In the genomic region with DNA sequence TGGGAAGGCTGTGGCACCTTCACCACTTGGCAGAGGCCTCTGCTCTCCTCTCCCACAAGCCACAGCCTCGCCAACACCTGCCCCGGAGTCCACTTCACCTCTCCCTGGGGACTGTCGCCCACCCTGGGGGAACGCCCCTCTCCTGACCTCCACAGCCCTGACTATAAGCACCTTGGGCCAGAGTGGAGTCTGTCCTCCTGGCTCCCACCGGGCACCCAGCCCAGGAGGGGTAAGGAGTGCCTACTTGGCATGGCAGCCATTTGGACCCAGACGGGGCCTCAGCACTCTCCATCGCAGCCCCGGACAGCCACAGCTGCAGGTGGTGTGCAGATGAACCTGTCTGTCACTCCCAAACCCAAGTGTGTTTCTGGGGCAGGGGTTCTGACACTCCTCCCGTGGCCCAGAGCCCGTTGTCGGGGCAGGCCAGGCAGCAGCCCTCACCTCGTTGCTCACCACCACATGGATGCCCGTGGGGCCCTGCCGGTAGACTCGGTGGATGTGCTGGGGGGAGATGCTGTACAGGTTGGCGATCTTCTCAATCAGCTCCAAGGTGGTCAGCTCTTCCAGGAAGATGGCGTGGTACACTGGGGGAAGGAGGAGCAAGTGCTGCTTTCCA, we compare ENCODE assay signal across 14 cellular contexts. TPM values are rescaled to one million over a fixed set of nuclear protein-coding genes. Genes with fewer than 3 reads are reported as not detected.
DNase-seq lines count a peak whose midpoint lies in the region; ATAC-seq and TF ChIP-seq lines count a peak whose summit lies in the region.
"Had no signal": no experiment of that assay in that cellular context is flagged by ENCODE, and none has a peak within 500 bp of the region (broad histone marks: within the 10 kb centered on the region; RNA-seq: fewer than 3 reads in every experiment).

No MANE protein-coding gene starts in this region.

- no peak overlapping the region for H3K27ac Mint-ChIP-seq in chondrocyte (ENCODE audit: unreplicated experiment)
- H3K27ac Mint-ChIP-seq: B cell; CD4-positive, alpha-beta T cell had no signal

- H3K27me3 ChIP-seq in neuronal stem cell (ENCODE audit: control insufficient read depth in 3 of 3, insufficient read depth in 3 of 3, low read depth in 1 of 3, low read length in 3 of 3), result peaks cover 0 to 8% (median 0%) of the 10 kb centered on the region in 3 experiments
- H3K27me3 ChIP-seq in thyroid gland, result no peaks in the 10 kb centered on the region
- no peaks in the 10 kb centered on the region for H3K27me3 ChIP-seq in right cardiac atrium (ENCODE audit: control insufficient read depth, insufficient read depth)

- no peaks in the 10 kb centered on the region for H3K4me1 Mint-ChIP-seq in chondrocyte (ENCODE audit: low read depth)
- H3K4me1 Mint-ChIP-seq: B cell had no signal

- H3K36me3 ChIP-seq in neuronal stem cell (replicated peaks in 1 of 2; ENCODE audit: control insufficient read depth in 2 of 2, insufficient read depth in 2 of 2, low read length in 2 of 2) (no peaks in the 10 kb centered on the region), thyroid gland (peaks cover 38 to 54% of the 10 kb centered on the region in 2 donors)

- H3K4me3 ChIP-seq in neuronal stem cell (ENCODE audit: low read length in 2 of 2), result no peak overlapping the region
- no peak overlapping the region for H3K4me3 ChIP-seq in thyroid gland (replicated peaks in 1 of 3)
- no peak overlapping the region for H3K4me3 ChIP-seq in right cardiac atrium (ENCODE audit: low read length)
- H3K4me3 ChIP-seq: GM12878, GM23248 had no signal

- no peak overlapping the region for H2BK15ac ChIP-seq in neuronal stem cell (ENCODE audit: low read length)

- peak overlapping the region; percentile 31 for H2AK5ac ChIP-seq in neuronal stem cell (ENCODE audit: low read depth, low read length)

- H2BK5ac ChIP-seq in neuronal stem cell (ENCODE audit: low read length), result no peak overlapping the region

- peak overlapping the region; percentile 94 for H3K14ac ChIP-seq in neuronal stem cell (ENCODE audit: low read length)

- H3K79me1 ChIP-seq in neuronal stem cell (ENCODE audit: low read depth, low read length), result no peaks in the 10 kb centered on the region

- no peak overlapping the region for H2BK12ac ChIP-seq in neuronal stem cell (ENCODE audit: low read length)

- no peak overlapping the region for H3K4ac ChIP-seq in neuronal stem cell (ENCODE audit: low read length)

- no peak overlapping the region for H3K23ac ChIP-seq in neuronal stem cell (ENCODE audit: low read depth, low read length, poor library complexity)

- no peak overlapping the region for H2BK120ac ChIP-seq in neuronal stem cell (ENCODE audit: low read depth, low read length)

- no peak for TF ChIP-seq POLR2A in thyroid gland (IDR thresholded peaks at IDR 0.05)

- H4K91ac ChIP-seq in neuronal stem cell (ENCODE audit: low read depth, low read length, poor library complexity), result no peak overlapping the region

- no peaks in the 10 kb centered on the region for H3K9me3 Mint-ChIP-seq in chondrocyte (ENCODE audit: low read depth)
- H3K9me3 Mint-ChIP-seq: CD4-positive, alpha-beta T cell had no signal

- no peak overlapping the region for H3K4me2 ChIP-seq in neuronal stem cell (ENCODE audit: insufficient read depth, low read length, poor library complexity, severe bottlenecking)

- H3K27me3 Mint-ChIP-seq in chondrocyte (ENCODE audit: low read depth), result peaks cover 24% of the 10 kb centered on the region
- H3K27me3 Mint-ChIP-seq: B cell; CD4-positive, alpha-beta T cell had no signal

- H3K9me3 ChIP-seq in neuronal stem cell (replicated peaks in 1 of 2; ENCODE audit: control insufficient read depth in 2 of 2, insufficient read depth in 1 of 2, low read depth in 1 of 2, low read length in 2 of 2) (no peaks in the 10 kb centered on the region), thyroid gland (no peaks in the 10 kb centered on the region), right cardiac atrium (ENCODE audit: control insufficient read depth, low read length) (no peaks in the 10 kb centered on the region)

- no peaks in the 10 kb centered on the region for H3K36me3 Mint-ChIP-seq in chondrocyte (ENCODE audit: low read depth)

- DNase-seq in activated effector memory CD4-positive, alpha-beta T cell treated with anti-CD3 and anti-CD28 coated beads, Interleukin-2, amount 50 U/mL, for 16 hours, result peak; percentile 53
- no peak for DNase-seq in activated effector memory CD4-positive, alpha-beta T cell treated with Interleukin-2 at 50 U/mL for 16 hours
- DNase-seq in chondrocyte (ENCODE audit: low spot score) (peak; percentile 76), neuronal stem cell (ENCODE audit: low spot score) (no peak), thyroid gland (no peak), KBM-7 (no peak), right cardiac atrium (no peak)
- DNase-seq: C1 segment of cervical spinal cord; CD4-positive, alpha-beta T cell; DMS79; GM23248 had no signal

- H3K9ac ChIP-seq in neuronal stem cell (ENCODE audit: low read depth, low read length, poor library complexity), result no peak overlapping the region
- H3K9ac ChIP-seq: GM23248 had no signal

- H3K4me3 Mint-ChIP-seq in chondrocyte (ENCODE audit: unreplicated experiment), result no peak overlapping the region
- H3K4me3 Mint-ChIP-seq: B cell; CD4-positive, alpha-beta T cell had no signal

- H3K18ac ChIP-seq in neuronal stem cell (ENCODE audit: low read length), result peak overlapping the region; percentile 61

- intact Hi-C loops in thyroid gland (cut with DNase I), result loop anchor here (10.0 kb wide), 1 partner anchor 53 kb away; a partner anchor contains a TSS
- intact Hi-C loops in right cardiac atrium (cut with DNase I), result no loop called here

- no peak overlapping the region for H2AFZ ChIP-seq in neuronal stem cell (ENCODE audit: low read length)
- H2AFZ ChIP-seq: GM23248 had no signal

- no CpG with 5 or more reads among the region's 17 CpGs for WGBS in neuronal stem cell (ENCODE audit: extremely low coverage in 2 of 2, insufficient read length in 2 of 2, insufficient replicate concordance in 1 of 2), 2 donors
- WGBS in thyroid gland, 2 donors, result 80 to 81% methylated on average over 10 to 17 of the region's 17 CpGs
- WGBS in right cardiac atrium, result 86% methylated on average over 17 of the region's 17 CpGs

- no peak for ATAC-seq in HG02763 (IDR thresholded peaks at IDR 0.05; ENCODE audit: unreplicated experiment)
- no peak for ATAC-seq in right cardiac atrium
- ATAC-seq: GM12878 had no signal

- no peak overlapping the region for H4K8ac ChIP-seq in neuronal stem cell (ENCODE audit: low read depth, low read length)

- in situ Hi-C loops in KBM-7 (cut with MboI; ENCODE audit: low pct_unique_long_range_greater_than_20kb, low sequenced_read_pairs), result no loop called here

- H3K4me1 ChIP-seq in neuronal stem cell (ENCODE audit: control insufficient read depth in 2 of 2, insufficient read depth in 1 of 2, low read depth in 1 of 2, low read length in 2 of 2) (peaks cover 0 to 6% of the 10 kb centered on the region in 2 donors), thyroid gland (peaks cover 48 to 50% of the 10 kb centered on the region in 2 donors), right cardiac atrium (ENCODE audit: control insufficient read depth, insufficient read depth, low read length) (no peaks in the 10 kb centered on the region)

- H3K27ac ChIP-seq in neuronal stem cell (replicated peaks; ENCODE audit: low read length), result no peak overlapping the region
- peak overlapping the region; percentile 81 to 96 (median 86) for H3K27ac ChIP-seq in thyroid gland
- no peak overlapping the region for H3K27ac ChIP-seq in right cardiac atrium (ENCODE audit: low read length)
- H3K27ac ChIP-seq: GM23248 had no signal

- TF ChIP-seq CTCF in chondrocyte (IDR thresholded peaks at IDR 0.05) (no peak), thyroid gland (IDR thresholded peaks at IDR 0.05) (no peak)

RNA-seq across cellular contexts. Expression of a gene that starts 53.5 kb away (rescaled TPM):
- 0.02 TPM in 1 of 3 replicates, not detected in the others for total RNA-seq in chondrocyte
- 0.01 TPM for polyA plus RNA-seq in neuronal stem cell (2013, experiment 1 of 2)
- 0.03 TPM for polyA plus RNA-seq in neuronal stem cell (2013, experiment 2 of 2)
- 100 to 1,000 TPM in 3 of 4 donors, 10 to 100 TPM in 1; 97.4 to 188 (median 146) TPM for total RNA-seq in thyroid gland
- total RNA-seq in right cardiac atrium, result under 1 TPM; 0.11 to 0.88 (median 0.51) TPM
- polyA plus RNA-seq in right cardiac atrium, result 0.38 TPM
- total RNA-seq: B cell, GM23248 had no signal
- polyA plus RNA-seq: GM23248 had no signal

Comparison
In these comparisons a context has a peak if more than half of its experiments do, and no peak if none do; other contexts are left out.
1. DNase-seq: peak in activated effector memory CD4-positive, alpha-beta T cell treated with anti-CD3 and anti-CD28 coated beads, Interleukin-2, amount 50 U/mL, for 16 hours (single experiment) and chondrocyte (single experiment); none in activated effector memory CD4-positive, alpha-beta T cell treated with Interleukin-2 at 50 U/mL for 16 hours (single experiment), neuronal stem cell (single experiment), thyroid gland (0 of 2), KBM-7 (single experiment) and right cardiac atrium (0 of 3).
2. H3K27ac ChIP-seq: peak in thyroid gland (3 of 3); none in neuronal stem cell (single experiment) and right cardiac atrium (single experiment).
3. RNA of a gene that starts 53.5 kb away (total RNA-seq): 97.4 to 188 TPM in thyroid gland; 0.11 to 0.88 TPM in right cardiac atrium and 0.02 TPM in chondrocyte; every median in the first group is over 10 times any median in the second.